15 cellular contexts compared by ENCODE assay signal in the genomic region with DNA sequence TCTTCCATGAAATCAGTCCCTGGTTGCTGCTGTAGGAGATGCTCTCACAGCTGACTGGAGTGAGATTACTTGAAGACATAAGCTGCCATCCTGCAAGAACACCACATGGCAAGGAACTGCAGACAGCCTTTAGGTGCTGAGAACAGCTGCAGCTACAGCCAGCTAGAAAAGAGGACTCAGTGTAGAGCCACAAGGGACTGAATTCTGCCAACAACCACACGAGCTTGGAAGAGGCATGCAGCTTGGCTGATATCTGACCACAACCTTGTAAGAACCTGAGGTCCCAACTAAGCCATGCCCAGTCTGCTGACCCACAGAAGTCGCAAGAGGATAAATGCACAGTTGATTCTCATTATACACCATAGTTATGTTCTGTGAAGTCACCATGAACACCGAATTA.
DNase-seq lines count a peak whose midpoint lies in the region; ATAC-seq, FAIRE-seq and TF ChIP-seq lines count a peak whose summit lies in the region.
"Had no signal": no experiment of that assay in that cellular context is flagged by ENCODE, and none has a peak within 500 bp of the region (broad histone marks: within the 10 kb centered on the region; RNA-seq: fewer than 3 reads in every experiment).

No MANE protein-coding gene starts in this region.

- TF ChIP-seq POLR2A in A549 (IDR thresholded peaks at IDR 0.05; ENCODE audit: low read length) = no peak
- no peak for TF ChIP-seq POLR2A in sigmoid colon (IDR thresholded peaks at IDR 0.05)
- TF ChIP-seq POLR2A in spleen (IDR thresholded peaks at IDR 0.05) = no peak

- DNase-seq in A549 (ENCODE audit: low read depth in 1 of 2, low spot score in 1 of 2) = no peak
- DNase-seq in GOT3 (lab: John Stamatoyannopoulos, UW) = peak; percentile 38
- DNase-seq in amniotic epithelial cell (ENCODE audit: low read depth) = peak; percentile 88
- peak; percentile 74 to 80 for DNase-seq in foreskin fibroblast
- no peak for DNase-seq in sigmoid colon
- no peak for DNase-seq in spleen
- DNase-seq: DMS153, NCI-H1436, T-helper 17 cell had no signal

- H3K4me1 ChIP-seq in A549 = peaks cover 78% of the 10 kb centered on the region
- H3K4me1 ChIP-seq in sigmoid colon = peaks cover 0 to 16% (median 8%) of the 10 kb centered on the region in 4 donors
- no peaks in the 10 kb centered on the region for H3K4me1 ChIP-seq in spleen

- H3K36me3 ChIP-seq in sigmoid colon (no peaks in the 10 kb centered on the region), spleen (no peaks in the 10 kb centered on the region)

- intact Hi-C loops in sigmoid colon (cut with DNase I) (no loop called here), spleen (cut with DNase I; ENCODE audit: low total_unique reads) (no loop called here)

- POLR2A ChIA-PET in A549 (lab: Yijun Ruan, JAX) = interaction anchor here (0.6 kb wide), 1 partner anchor 275 kb away, joined by 3 read pairs; no protein-coding TSS in a partner anchor

- H3K27ac ChIP-seq in A549 = peak overlapping the region; percentile 94 to 97
- H3K27ac ChIP-seq in sigmoid colon = peak overlapping the region in 1 of 4 donors; percentile 35
- H3K27ac ChIP-seq in spleen = no peak overlapping the region
- H3K27ac ChIP-seq: KMS-11 had no signal

- no peak for TF ChIP-seq CTCF in A549 (IDR thresholded peaks at IDR 0.05)
- TF ChIP-seq CTCF in foreskin fibroblast (IDR thresholded peaks at IDR 0.05; ENCODE audit: low read depth, low read length) = no peak
- TF ChIP-seq CTCF in sigmoid colon (IDR thresholded peaks at IDR 0.05) = no peak
- TF ChIP-seq CTCF in spleen (IDR thresholded peaks at IDR 0.05 in 8 of 11, conservative IDR thresholded peaks at IDR 0.05 in 3 of 11) = no peak

- FAIRE-seq in A549 (lab: Jason Lieb, UNC) = no peak
- FAIRE-seq: GM12891 had no signal

- no peak for TF ChIP-seq RAD21 in A549 (conservative IDR thresholded peaks at IDR 0.05 in 1 of 2, IDR thresholded peaks at IDR 0.05 in 1 of 2)

- no peak for ATAC-seq in A549
- ATAC-seq in HG02798 (IDR thresholded peaks at IDR 0.05; ENCODE audit: poor library complexity, unreplicated experiment) = no peak
- no peak for ATAC-seq in HG03469 (IDR thresholded peaks at IDR 0.05; ENCODE audit: unreplicated experiment)
- ATAC-seq: Panc1, T-helper 17 cell had no signal

- H3K9me3 ChIP-seq in A549 (peaks cover 12% of the 10 kb centered on the region; the same call in 1 of the 3 replicates), sigmoid colon (no peaks in the 10 kb centered on the region), spleen (no peaks in the 10 kb centered on the region)

- H3K27me3 ChIP-seq in sigmoid colon = no peaks in the 10 kb centered on the region
- H3K27me3 ChIP-seq in spleen (replicated peaks in 1 of 7) = no peaks in the 10 kb centered on the region
- H3K27me3 ChIP-seq: dorsolateral prefrontal cortex had no signal

- CTCF ChIA-PET in A549 (lab: Yijun Ruan, JAX) = interaction anchor here (0.5 to 1.6 kb wide), 5 partner anchors 11 to 905 kb away, joined by 3 to 5 read pairs (median 4); no protein-coding TSS in a partner anchor

- TF ChIP-seq EP300 in A549 (IDR thresholded peaks at IDR 0.05) (no peak), sigmoid colon (IDR thresholded peaks at IDR 0.05) (no peak)

- no peak overlapping the region for H3K4me3 ChIP-seq in A549
- H3K4me3 ChIP-seq in foreskin fibroblast (ENCODE audit: low read depth in 1 of 2, low read length in 2 of 2) = no peak overlapping the region
- H3K4me3 ChIP-seq in sigmoid colon = no peak overlapping the region
- H3K4me3 ChIP-seq in spleen = no peak overlapping the region
- H3K4me3 ChIP-seq: dorsolateral prefrontal cortex had no signal

- peak overlapping the region; percentile 78 for H3K4me2 ChIP-seq in A549
- H3K4me2 ChIP-seq: KMS-11 had no signal

- WGBS in A549 (ENCODE audit: missing lambda C conversion rate) = 77% methylated on average over 3 of the region's 3 CpGs
- 70 to 83% methylated on average over 3 of the region's 3 CpGs for WGBS in sigmoid colon, 2 donors
- WGBS in spleen, 5 donors = 75 to 81% (median 78%) methylated on average over 3 of the region's 3 CpGs

TF ChIP-seq in A549, 52 proteins besides CTCF, POLR2A, EP300 and RAD21:
- TF ChIP-seq TP53 (CRISPR knock-in tag; IDR thresholded peaks at IDR 0.05) = no peak
- no peak for TF ChIP-seq FOSB (CRISPR knock-in tag; IDR thresholded peaks at IDR 0.05)
- TF ChIP-seq, protein P1, sequence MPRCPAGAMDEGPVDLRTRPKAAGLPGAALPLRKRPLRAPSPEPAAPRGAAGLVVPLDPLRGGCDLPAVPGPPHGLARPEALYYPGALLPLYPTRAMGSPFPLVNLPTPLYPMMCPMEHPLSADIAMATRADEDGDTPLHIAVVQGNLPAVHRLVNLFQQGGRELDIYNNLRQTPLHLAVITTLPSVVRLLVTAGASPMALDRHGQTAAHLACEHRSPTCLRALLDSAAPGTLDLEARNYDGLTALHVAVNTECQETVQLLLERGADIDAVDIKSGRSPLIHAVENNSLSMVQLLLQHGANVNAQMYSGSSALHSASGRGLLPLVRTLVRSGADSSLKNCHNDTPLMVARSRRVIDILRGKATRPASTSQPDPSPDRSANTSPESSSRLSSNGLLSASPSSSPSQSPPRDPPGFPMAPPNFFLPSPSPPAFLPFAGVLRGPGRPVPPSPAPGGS (IDR thresholded peaks at IDR 0.05) = no peak
- TF ChIP-seq NPAS2 (CRISPR knock-in tag; IDR thresholded peaks at IDR 0.05; ENCODE audit: borderline replicate concordance) = no peak
- no peak for TF ChIP-seq ELK1 (IDR thresholded peaks at IDR 0.05; ENCODE audit: low read depth, low read length)
- no peak for TF ChIP-seq KDM5A (IDR thresholded peaks at IDR 0.05)
- no peak for TF ChIP-seq CBX8 (IDR thresholded peaks at IDR 0.05)
- TF ChIP-seq JUN (IDR thresholded peaks at IDR 0.05) = no peak
- TF ChIP-seq HES2 (IDR thresholded peaks at IDR 0.05) = no peak
- no peak for TF ChIP-seq KDM1A (IDR thresholded peaks at IDR 0.05; ENCODE audit: low read depth)
- TF ChIP-seq, protein P2, sequence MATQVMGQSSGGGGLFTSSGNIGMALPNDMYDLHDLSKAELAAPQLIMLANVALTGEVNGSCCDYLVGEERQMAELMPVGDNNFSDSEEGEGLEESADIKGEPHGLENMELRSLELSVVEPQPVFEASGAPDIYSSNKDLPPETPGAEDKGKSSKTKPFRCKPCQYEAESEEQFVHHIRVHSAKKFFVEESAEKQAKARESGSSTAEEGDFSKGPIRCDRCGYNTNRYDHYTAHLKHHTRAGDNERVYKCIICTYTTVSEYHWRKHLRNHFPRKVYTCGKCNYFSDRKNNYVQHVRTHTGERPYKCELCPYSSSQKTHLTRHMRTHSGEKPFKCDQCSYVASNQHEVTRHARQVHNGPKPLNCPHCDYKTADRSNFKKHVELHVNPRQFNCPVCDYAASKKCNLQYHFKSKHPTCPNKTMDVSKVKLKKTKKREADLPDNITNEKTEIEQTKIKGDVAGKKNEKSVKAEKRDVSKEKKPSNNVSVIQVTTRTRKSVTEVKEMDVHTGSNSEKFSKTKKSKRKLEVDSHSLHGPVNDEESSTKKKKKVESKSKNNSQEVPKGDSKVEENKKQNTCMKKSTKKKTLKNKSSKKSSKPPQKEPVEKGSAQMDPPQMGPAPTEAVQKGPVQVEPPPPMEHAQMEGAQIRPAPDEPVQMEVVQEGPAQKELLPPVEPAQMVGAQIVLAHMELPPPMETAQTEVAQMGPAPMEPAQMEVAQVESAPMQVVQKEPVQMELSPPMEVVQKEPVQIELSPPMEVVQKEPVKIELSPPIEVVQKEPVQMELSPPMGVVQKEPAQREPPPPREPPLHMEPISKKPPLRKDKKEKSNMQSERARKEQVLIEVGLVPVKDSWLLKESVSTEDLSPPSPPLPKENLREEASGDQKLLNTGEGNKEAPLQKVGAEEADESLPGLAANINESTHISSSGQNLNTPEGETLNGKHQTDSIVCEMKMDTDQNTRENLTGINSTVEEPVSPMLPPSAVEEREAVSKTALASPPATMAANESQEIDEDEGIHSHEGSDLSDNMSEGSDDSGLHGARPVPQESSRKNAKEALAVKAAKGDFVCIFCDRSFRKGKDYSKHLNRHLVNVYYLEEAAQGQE (IDR thresholded peaks at IDR 0.05) = no peak
- no peak for TF ChIP-seq SREBF2 (IDR thresholded peaks at IDR 0.05)
- TF ChIP-seq FOXS1 (CRISPR knock-in tag; IDR thresholded peaks at IDR 0.05) = no peak
- TF ChIP-seq FOSL2 (IDR thresholded peaks at IDR 0.05) = no peak
- no peak for TF ChIP-seq FOSL2 (CRISPR knock-in tag; IDR thresholded peaks at IDR 0.05)

Comparison
In these comparisons a context has a peak if more than half of its experiments do, and no peak if none do; other contexts are left out.
1. DNase-seq: peak in GOT3 (single experiment), amniotic epithelial cell (single experiment) and foreskin fibroblast (2 of 2); none in A549 (0 of 2), sigmoid colon (single experiment) and spleen (single experiment).
2. H3K27ac ChIP-seq: peak in A549 (2 of 2); none in spleen (0 of 8).